20 cellular contexts compared by ENCODE assay signal in the genomic region with DNA sequence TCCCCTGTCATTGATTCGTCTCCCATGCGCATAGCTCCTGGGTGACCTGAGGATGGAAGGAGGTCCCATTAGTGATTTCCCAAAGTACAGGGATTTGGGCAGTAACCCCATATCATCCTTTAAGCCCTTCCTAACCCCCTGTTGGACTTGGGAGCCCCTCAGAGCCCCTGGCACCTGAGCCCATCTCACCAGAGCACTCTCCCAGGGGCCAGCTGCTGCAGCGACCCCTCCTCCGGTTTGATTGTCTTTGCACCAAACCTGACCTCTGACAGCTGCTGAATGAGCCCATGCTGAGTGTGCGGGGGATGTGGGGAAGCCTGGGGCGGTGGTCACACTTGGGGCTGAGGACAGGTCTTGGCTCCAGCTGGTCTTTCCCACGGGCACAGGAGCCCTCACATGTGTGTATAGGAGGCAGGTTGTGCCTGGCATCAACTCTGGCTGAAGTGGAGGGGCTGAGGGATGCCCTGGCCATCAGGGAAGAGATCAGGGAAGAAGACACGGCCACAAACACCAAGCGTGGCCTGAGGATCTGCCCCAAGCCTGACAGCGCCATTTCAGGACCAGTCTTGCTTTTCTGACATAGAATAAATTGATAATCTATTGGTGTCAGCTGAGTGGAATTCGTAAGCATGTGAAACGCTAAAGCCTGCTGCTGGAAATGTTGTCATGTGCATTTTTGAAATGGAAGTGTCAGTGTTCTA.
"Had no signal": no experiment of that assay in that cellular context is flagged by ENCODE, and none has a peak within 500 bp of the region (broad histone marks: within the 10 kb centered on the region; RNA-seq: fewer than 3 reads in every experiment).

No MANE protein-coding gene starts in this region.

- H3K9me3 ChIP-seq: mucosa of descending colon, ovary, tibial nerve, vagina had no signal

- H3K36me3 Mint-ChIP-seq: activated naive CD4-positive, alpha-beta T cell treated with anti-CD3 and anti-CD28 coated beads, Interleukin-2, amount 50 U/mL, for 24 hours; memory B cell; naive B cell had no signal

- H3K27ac Mint-ChIP-seq: activated CD8-positive, alpha-beta T cell treated with anti-CD3 and anti-CD28 coated beads for 36 hours; memory B cell; naive B cell had no signal

- H3K4me1 Mint-ChIP-seq: activated naive CD4-positive, alpha-beta T cell treated with anti-CD3 and anti-CD28 coated beads, Interleukin-2, amount 50 U/mL, for 24 hours; naive B cell had no signal

- H3K9me3 Mint-ChIP-seq: activated CD8-positive, alpha-beta T cell treated with anti-CD3 and anti-CD28 coated beads for 36 hours; activated naive CD4-positive, alpha-beta T cell treated with anti-CD3 and anti-CD28 coated beads, Interleukin-2, amount 50 U/mL, for 24 hours; activated T-cell treated with anti-CD3 and anti-CD28 coated beads, Interleukin-2, amount 50 U/mL, for 4 hours; memory B cell had no signal

- H3K4me3 Mint-ChIP-seq: activated CD8-positive, alpha-beta T cell treated with anti-CD3 and anti-CD28 coated beads for 36 hours; activated naive CD4-positive, alpha-beta T cell treated with anti-CD3 and anti-CD28 coated beads, Interleukin-2, amount 50 U/mL, for 24 hours; activated T-cell treated with anti-CD3 and anti-CD28 coated beads, Interleukin-2, amount 50 U/mL, for 4 hours; memory B cell; naive B cell; neural crest cell had no signal

- H3K27ac ChIP-seq: left ventricle myocardium inferior, ovary, spleen, vagina had no signal

- ATAC-seq: activated CD8-positive, alpha-beta T cell treated with anti-CD3 and anti-CD28 coated beads for 36 hours; activated T-cell treated with anti-CD3 and anti-CD28 coated beads, Interleukin-2, amount 50 U/mL, for 4 hours; mucosa of descending colon had no signal

- H3K27me3 ChIP-seq: ovary, tibial nerve, vagina had no signal

- H3K4me1 ChIP-seq: spleen had no signal

- FAIRE-seq: astrocyte, frontal cortex had no signal

- DNase-seq: activated CD4-positive, alpha-beta T cell treated with anti-CD3 and anti-CD28 coated beads for 48 hours; activated CD4-positive, CD25-positive, alpha-beta regulatory T cell; activated CD8-positive, alpha-beta T cell treated with anti-CD3 and anti-CD28 coated beads for 36 hours; activated effector memory CD4-positive, alpha-beta T cell treated with Interleukin-2 at 50 U/mL for 16 hours; activated T-cell treated with anti-CD3 and anti-CD28 coated beads, Interleukin-2, amount 50 U/mL, for 4 hours; kidney glomerular epithelial cell; left ventricle myocardium inferior; mucosa of descending colon; naive B cell; ovary; spleen; stimulated activated naive CD4-positive, alpha-beta T cell; T1000 had no signal

- H3K4me3 ChIP-seq: left ventricle myocardium inferior, mucosa of descending colon, ovary, spleen, tibial nerve, vagina had no signal

- H3K36me3 ChIP-seq: left ventricle myocardium inferior, ovary, spleen, tibial nerve, vagina had no signal
